In the genomic region with DNA sequence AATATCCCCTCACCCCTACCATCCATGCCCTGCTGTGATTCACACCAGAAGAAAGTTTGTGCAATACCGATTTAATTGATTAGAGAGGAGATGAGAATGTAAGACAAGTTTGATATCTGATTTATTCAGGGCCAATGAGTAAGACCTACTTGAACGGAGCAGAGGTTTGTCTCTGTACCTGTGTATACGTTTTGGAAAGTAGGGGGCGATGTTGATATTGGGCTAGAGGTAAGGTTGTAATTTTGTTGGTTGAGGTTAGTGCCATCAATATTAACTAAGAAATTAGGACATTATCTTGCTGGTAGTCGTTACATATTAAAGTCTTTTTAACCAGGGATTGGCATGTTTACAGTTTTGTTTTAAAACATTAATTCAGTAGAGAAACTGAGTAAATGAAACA, we compare ENCODE assay signal across 11 cellular contexts. TPM values are rescaled to one million over a fixed set of nuclear protein-coding genes. Genes with fewer than 3 reads are reported as not detected.
A peak's percentile ranks its signal among the peaks of the same experiment; 100 is the strongest.
DNase-seq lines count a peak whose midpoint lies in the region; ATAC-seq and TF ChIP-seq lines count a peak whose summit lies in the region.
"Had no signal": no experiment of that assay in that cellular context is flagged by ENCODE, and none has a peak within 500 bp of the region (broad histone marks: within the 10 kb centered on the region; RNA-seq: fewer than 3 reads in every experiment).

No MANE protein-coding gene starts in this region.

- H4K20me1 ChIP-seq in MM.1S (ENCODE audit: insufficient read depth, low read length): no peaks in the 10 kb centered on the region; the same call in 1 of the 2 replicates
- no peaks in the 10 kb centered on the region for H4K20me1 ChIP-seq in mammary epithelial cell (ENCODE audit: insufficient read depth, low read length)
- no peaks in the 10 kb centered on the region for H4K20me1 ChIP-seq in neural progenitor cell (ENCODE audit: low read depth)

- CTCF ChIA-PET in mammary epithelial cell (lab: Charles Lee; ENCODE audit: low non-redundant PET): no interaction called here

- ATAC-seq in GM19463 (IDR thresholded peaks at IDR 0.05; ENCODE audit: unreplicated experiment): no peak
- ATAC-seq: left colon had no signal

- DNase-seq in NCI-H1694 (lab: John Stamatoyannopoulos, UW): peak; percentile 2
- DNase-seq in NCI-H1694 treated with DMSO at 0.1 percent for 48 hours (lab: John Stamatoyannopoulos, UW): no peak
- no peak for DNase-seq in MM.1S
- peak; percentile 31 for DNase-seq in mammary epithelial cell
- peak; percentile 49 for DNase-seq in neural progenitor cell (ENCODE audit: low spot score)
- DNase-seq in activated T-cell treated with anti-CD3 and anti-CD28 coated beads, Interleukin-2, amount 50 U/mL, for 24 hours: no peak
- DNase-seq in T-helper 2 cell treated with Interferon-gamma antibody and Interleukin-4, amounts not matched to agents 5 μg/mL and 100 μg/mL, for 36 hours (ENCODE audit: low spot score): no peak
- DNase-seq: activated CD4-positive, alpha-beta T cell treated with anti-CD3 and anti-CD28 coated beads, Interleukin-2, amount 50 U/mL, for 4 hours; left colon; NCI-H226 had no signal

- H3K36me3 Mint-ChIP-seq in neural progenitor cell: no peaks in the 10 kb centered on the region
- H3K36me3 Mint-ChIP-seq in activated T-cell treated with anti-CD3 and anti-CD28 coated beads, Interleukin-2, amount 50 U/mL, for 24 hours (ENCODE audit: low read depth): peaks cover 31% of the 10 kb centered on the region
- peaks cover 40% of the 10 kb centered on the region for H3K36me3 Mint-ChIP-seq in T-helper 2 cell treated with Interferon-gamma antibody and Interleukin-4, amounts not matched to agents 5 μg/mL and 100 μg/mL, for 36 hours (ENCODE audit: low read depth)

- in situ Hi-C loops in mammary epithelial cell (cut with MboI; ENCODE audit: low sequenced_read_pairs in 2 of 2): no loop called here

- H3K4me2 ChIP-seq in MM.1S (ENCODE audit: low read depth, low read length) (no peak overlapping the region), mammary epithelial cell (ENCODE audit: insufficient read depth, low read depth, low read length) (no peak overlapping the region), neural progenitor cell (no peak overlapping the region)

- H3K79me2 ChIP-seq in MM.1S (ENCODE audit: low read length): peaks cover 80% of the 10 kb centered on the region
- no peaks in the 10 kb centered on the region for H3K79me2 ChIP-seq in mammary epithelial cell (ENCODE audit: insufficient read depth, low read length)
- H3K79me2 ChIP-seq in neural progenitor cell (ENCODE audit: low read depth): no peaks in the 10 kb centered on the region

- no peaks in the 10 kb centered on the region for H3K9me2 ChIP-seq in MM.1S (replicated peaks; ENCODE audit: insufficient read depth, low read length)

- intact Hi-C loops in mammary epithelial cell (cut with micrococcal nuclease): loop anchor here (1.0 to 5.0 kb wide), 3 partner anchors 135 to 237 kb away; no protein-coding TSS in a partner anchor

- no TSS peak for BruUV-seq in mammary epithelial cell (replicated peaks; lab: Mats Ljungman, UMichigan)

- H3K36me3 ChIP-seq in MM.1S (replicated peaks; ENCODE audit: insufficient read depth, low read length) (peaks cover 9% of the 10 kb centered on the region; the same call in 1 of the 2 replicates), mammary epithelial cell (ENCODE audit: insufficient read depth, low read length) (no peaks in the 10 kb centered on the region), neural progenitor cell (no peaks in the 10 kb centered on the region)

- H3K27ac Mint-ChIP-seq in neural progenitor cell: no peak overlapping the region
- no peak overlapping the region for H3K27ac Mint-ChIP-seq in activated T-cell treated with anti-CD3 and anti-CD28 coated beads, Interleukin-2, amount 50 U/mL, for 24 hours
- no peak overlapping the region for H3K27ac Mint-ChIP-seq in T-helper 2 cell treated with Interferon-gamma antibody and Interleukin-4, amounts not matched to agents 5 μg/mL and 100 μg/mL, for 36 hours

- dilution Hi-C loops in mammary epithelial cell (cut with HindIII; ENCODE audit: low sequenced_read_pairs): no loop called here

- H3K4me3 Mint-ChIP-seq in neural progenitor cell: no peak overlapping the region
- no peak overlapping the region for H3K4me3 Mint-ChIP-seq in activated T-cell treated with anti-CD3 and anti-CD28 coated beads, Interleukin-2, amount 50 U/mL, for 24 hours
- no peak overlapping the region for H3K4me3 Mint-ChIP-seq in T-helper 2 cell treated with Interferon-gamma antibody and Interleukin-4, amounts not matched to agents 5 μg/mL and 100 μg/mL, for 36 hours

- H3K27me3 Mint-ChIP-seq in neural progenitor cell (ENCODE audit: insufficient read depth, low read depth): no peaks in the 10 kb centered on the region
- H3K27me3 Mint-ChIP-seq in activated T-cell treated with anti-CD3 and anti-CD28 coated beads, Interleukin-2, amount 50 U/mL, for 24 hours: no peaks in the 10 kb centered on the region
- H3K27me3 Mint-ChIP-seq in T-helper 2 cell treated with Interferon-gamma antibody and Interleukin-4, amounts not matched to agents 5 μg/mL and 100 μg/mL, for 36 hours (ENCODE audit: low read depth): no peaks in the 10 kb centered on the region

- H3K9me3 ChIP-seq in MM.1S (replicated peaks; ENCODE audit: insufficient read depth, low read length): no peaks in the 10 kb centered on the region
- H3K9me3 ChIP-seq in mammary epithelial cell (replicated peaks; ENCODE audit: insufficient read depth, low read length): no peaks in the 10 kb centered on the region
- no peaks in the 10 kb centered on the region for H3K9me3 ChIP-seq in neural progenitor cell (ENCODE audit: low read depth)

- WGBS in mammary epithelial cell (ENCODE audit: low coverage, missing lambda C conversion rate): 37% methylated on average over 5 of the region's 5 CpGs

- H3K9me3 Mint-ChIP-seq in neural progenitor cell: no peaks in the 10 kb centered on the region
- no peaks in the 10 kb centered on the region for H3K9me3 Mint-ChIP-seq in activated T-cell treated with anti-CD3 and anti-CD28 coated beads, Interleukin-2, amount 50 U/mL, for 24 hours
- no peaks in the 10 kb centered on the region for H3K9me3 Mint-ChIP-seq in T-helper 2 cell treated with Interferon-gamma antibody and Interleukin-4, amounts not matched to agents 5 μg/mL and 100 μg/mL, for 36 hours

- no peaks in the 10 kb centered on the region for H3K27me3 ChIP-seq in MM.1S (replicated peaks; ENCODE audit: insufficient read depth, low read length)
- H3K27me3 ChIP-seq in mammary epithelial cell (ENCODE audit: insufficient read depth, low read length): no peaks in the 10 kb centered on the region
- H3K27me3 ChIP-seq in neural progenitor cell: no peaks in the 10 kb centered on the region

- H3K4me1 ChIP-seq in MM.1S (ENCODE audit: low read length) (no peaks in the 10 kb centered on the region), mammary epithelial cell (ENCODE audit: insufficient read depth, low read length) (peaks cover 8% of the 10 kb centered on the region), neural progenitor cell (no peaks in the 10 kb centered on the region)

- H3K4me1 Mint-ChIP-seq in neural progenitor cell: no peaks in the 10 kb centered on the region
- no peaks in the 10 kb centered on the region for H3K4me1 Mint-ChIP-seq in activated T-cell treated with anti-CD3 and anti-CD28 coated beads, Interleukin-2, amount 50 U/mL, for 24 hours (ENCODE audit: low read depth)
- H3K4me1 Mint-ChIP-seq in T-helper 2 cell treated with Interferon-gamma antibody and Interleukin-4, amounts not matched to agents 5 μg/mL and 100 μg/mL, for 36 hours (ENCODE audit: low read depth): peaks cover 7% of the 10 kb centered on the region

- H3K4me3 ChIP-seq in MM.1S (ENCODE audit: low read length) (no peak overlapping the region), mammary epithelial cell (replicated peaks in 1 of 3; ENCODE audit: insufficient read depth in 1 of 3, low read depth in 2 of 3, low read length in 3 of 3) (no peak overlapping the region), neural progenitor cell (no peak overlapping the region)

- H3K27ac ChIP-seq in MM.1S (ENCODE audit: low read length): no peak overlapping the region
- H3K27ac ChIP-seq in mammary epithelial cell (ENCODE audit: insufficient read depth, low read depth, low read length): no peak overlapping the region
- H3K27ac ChIP-seq in neural progenitor cell: no peak overlapping the region

- no peak overlapping the region for H2AFZ ChIP-seq in MM.1S (ENCODE audit: low read length)
- H2AFZ ChIP-seq in mammary epithelial cell (ENCODE audit: low read depth, low read length): no peak overlapping the region
- no peak overlapping the region for H2AFZ ChIP-seq in neural progenitor cell (replicated peaks)

- TF ChIP-seq CTCF in MM.1S (IDR thresholded peaks at IDR 0.05; ENCODE audit: low read length) (peak; percentile 19), mammary epithelial cell (conservative IDR thresholded peaks at IDR 0.05 in 1 of 2, IDR thresholded peaks at IDR 0.05 in 1 of 2; ENCODE audit: extremely low read depth in 1 of 2, insufficient read depth in 1 of 2, low read depth in 1 of 2, low read length in 2 of 2) (peak; percentile 44 to 65), neural progenitor cell (IDR thresholded peaks at IDR 0.05) (peak; percentile 67)

- H3F3A ChIP-seq in MM.1S (ENCODE audit: insufficient read depth, low read length) (no peaks in the 10 kb centered on the region), neural progenitor cell (ENCODE audit: low read depth) (no peaks in the 10 kb centered on the region)

- no peak overlapping the region for H3K9ac ChIP-seq in MM.1S (ENCODE audit: low read length)
- H3K9ac ChIP-seq in mammary epithelial cell (ENCODE audit: insufficient read depth, low read length): no peak overlapping the region
- no peak overlapping the region for H3K9ac ChIP-seq in neural progenitor cell

RNA-seq across cellular contexts. Expression of gene EAF2, which starts 20.5 kb away (rescaled TPM):
- 1 to 10 TPM; 4.2 to 4.7 TPM for total RNA-seq in mammary epithelial cell
- 4.6 TPM for polyA plus RNA-seq in mammary epithelial cell
- polyA minus RNA-seq in mammary epithelial cell: not detected
- 1.2 and 8.5 TPM in 2 replicates for total RNA-seq in neural progenitor cell (ENCODE audit: low replicate concordance)

RNA-seq across cellular contexts. Expression of gene IQCB1, which starts 20.7 kb away (rescaled TPM):
- total RNA-seq in mammary epithelial cell: 10 to 100 TPM; 21.1 to 23.3 TPM
- polyA plus RNA-seq in mammary epithelial cell: 8.0 TPM
- 1.7 TPM for polyA minus RNA-seq in mammary epithelial cell
- 53.7 and 89.6 TPM in 2 replicates for total RNA-seq in neural progenitor cell (ENCODE audit: low replicate concordance)

RNA-seq across cellular contexts. Expression of gene SLC15A2, which starts 38.6 kb away (rescaled TPM):
- total RNA-seq in mammary epithelial cell: 1 to 10 TPM in 1 of 2 donors, under 1 TPM in 1; 0.31 to 1.3 TPM
- 0.29 TPM for polyA plus RNA-seq in mammary epithelial cell
- not detected for polyA minus RNA-seq in mammary epithelial cell
- 1.0 TPM in 2 replicates for total RNA-seq in neural progenitor cell (ENCODE audit: low replicate concordance)

Comparison
In these comparisons a context has a peak if more than half of its experiments do, and no peak if none do; other contexts are left out.
1. DNase-seq: peak in NCI-H1694 (single experiment), mammary epithelial cell (single experiment) and neural progenitor cell (single experiment); none in NCI-H1694 treated with DMSO at 0.1 percent for 48 hours (single experiment), MM.1S (single experiment), activated T-cell treated with anti-CD3 and anti-CD28 coated beads, Interleukin-2, amount 50 U/mL, for 24 hours (single experiment) and T-helper 2 cell treated with Interferon-gamma antibody and Interleukin-4, amounts not matched to agents 5 μg/mL and 100 μg/mL, for 36 hours (single experiment).
2. Peak in every context shown above with its lines, with median percentiles within 50 percentile points of each other: CTCF ChIP-seq.